Comparison of ENCODE assay signal across 1 cellular context in genomic region chr6:139894271-139894670, GRCh38.
TF ChIP-seq lines count a peak whose summit lies in the region.

No MANE protein-coding gene starts in this region.

TF ChIP-seq in K562, 482 proteins besides CTCF, POLR2A, EP300 and RAD21 (continued from another document):
- TF ChIP-seq, protein P1, sequence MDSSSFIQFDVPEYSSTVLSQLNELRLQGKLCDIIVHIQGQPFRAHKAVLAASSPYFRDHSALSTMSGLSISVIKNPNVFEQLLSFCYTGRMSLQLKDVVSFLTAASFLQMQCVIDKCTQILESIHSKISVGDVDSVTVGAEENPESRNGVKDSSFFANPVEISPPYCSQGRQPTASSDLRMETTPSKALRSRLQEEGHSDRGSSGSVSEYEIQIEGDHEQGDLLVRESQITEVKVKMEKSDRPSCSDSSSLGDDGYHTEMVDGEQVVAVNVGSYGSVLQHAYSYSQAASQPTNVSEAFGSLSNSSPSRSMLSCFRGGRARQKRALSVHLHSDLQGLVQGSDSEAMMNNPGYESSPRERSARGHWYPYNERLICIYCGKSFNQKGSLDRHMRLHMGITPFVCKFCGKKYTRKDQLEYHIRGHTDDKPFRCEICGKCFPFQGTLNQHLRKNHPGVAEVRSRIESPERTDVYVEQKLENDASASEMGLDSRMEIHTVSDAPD (CRISPR knock-in tag; IDR thresholded peaks at IDR 0.05), result no peak
- no peak for TF ChIP-seq STAT5A (IDR thresholded peaks at IDR 0.05; ENCODE audit: borderline replicate concordance, low read length)
- no peak for TF ChIP-seq BCL6 (CRISPR knock-in tag; IDR thresholded peaks at IDR 0.05)
- TF ChIP-seq TBL1XR1 (IDR thresholded peaks at IDR 0.05; ENCODE audit: low read length in 2 of 2), result no peak
- no peak for TF ChIP-seq PYGO2 (tag; IDR thresholded peaks at IDR 0.05)
- no peak for TF ChIP-seq ZSCAN32 (CRISPR knock-in tag; IDR thresholded peaks at IDR 0.05)
- TF ChIP-seq ZBTB2 (IDR thresholded peaks at IDR 0.05), result no peak
- TF ChIP-seq BACH1 (tag; IDR thresholded peaks at IDR 0.05), result no peak
- TF ChIP-seq CREB1 (IDR thresholded peaks at IDR 0.05), result no peak
- TF ChIP-seq CREB1 (CRISPR knock-in tag; IDR thresholded peaks at IDR 0.05), result no peak
- no peak for TF ChIP-seq ZNF175 (CRISPR knock-in tag; IDR thresholded peaks at IDR 0.05; ENCODE audit: low read depth)
TF ChIP-seq in K562: peak in this region for 0.
